ENCODE assay signal across 12 cellular contexts in genomic region chr3:177824190-177824786, GRCh38.
DNase-seq lines count a peak whose midpoint lies in the region; ATAC-seq lines count a peak whose summit lies in the region.
"Had no signal": no experiment of that assay in that cellular context is flagged by ENCODE, and none has a peak within 500 bp of the region (broad histone marks: within the 10 kb centered on the region; RNA-seq: fewer than 3 reads in every experiment).

No MANE protein-coding gene starts in this region.

- no peak overlapping the region for H3K4ac ChIP-seq in mesendoderm (ENCODE audit: low read depth, low read length)

- H3K56ac ChIP-seq in mesendoderm (ENCODE audit: low read length) = no peak overlapping the region

- no peak overlapping the region for H2BK5ac ChIP-seq in mesendoderm (ENCODE audit: low read length)

- H3K9ac ChIP-seq in adipocyte (ENCODE audit: low read length) (peak overlapping the region; percentile 69), mesendoderm (ENCODE audit: low read length) (no peak overlapping the region)

- no peak overlapping the region for H4K8ac ChIP-seq in mesendoderm (ENCODE audit: low read depth, low read length)

- DNase-seq in GM03348 (ENCODE audit: low spot score) = peak; percentile 55
- peak; percentile 75 for DNase-seq in adipocyte (ENCODE audit: low read depth)
- peak; percentile 70 for DNase-seq in left ventricle myocardium superior
- DNase-seq in retina = peak; percentile 69
- DNase-seq in mesendoderm = no peak
- no peak for DNase-seq in central memory CD4-positive, alpha-beta T cell
- DNase-seq in activated CD4-positive, CD25-positive, alpha-beta regulatory T cell (lab: John Stamatoyannopoulos, UW) = no peak
- no peak for DNase-seq in NCI-H446 treated with DMSO at 0.1 percent for 48 hours (lab: John Stamatoyannopoulos, UW)
- DNase-seq: GDM1, NCI-H526 treated with DMSO at 0.1 percent for 48 hours had no signal

- H3K23ac ChIP-seq in mesendoderm (ENCODE audit: low read length) = no peak overlapping the region

- WGBS in mesendoderm (ENCODE audit: extremely low coverage, insufficient coverage, low lambda C conversion rate) = no CpG with 5 or more reads among the region's 4 CpGs

- no peak overlapping the region for H3K27ac ChIP-seq in mesendoderm (ENCODE audit: low read depth, low read length)

- intact Hi-C loops in left ventricle myocardium superior (cut with micrococcal nuclease) = no loop called here

- H3K4me1 ChIP-seq in adipocyte (ENCODE audit: control insufficient read depth, insufficient read depth, low read length) (peaks cover 73% of the 10 kb centered on the region), mesendoderm (ENCODE audit: control insufficient read depth, low read depth, low read length) (no peaks in the 10 kb centered on the region)

- no peak overlapping the region for H3K4me2 ChIP-seq in mesendoderm (ENCODE audit: low read length)

- no peak overlapping the region for H2BK120ac ChIP-seq in mesendoderm (ENCODE audit: low read depth, low read length)

- no peaks in the 10 kb centered on the region for H3K79me1 ChIP-seq in mesendoderm (ENCODE audit: low read length)

- no peak overlapping the region for H2AK5ac ChIP-seq in mesendoderm (ENCODE audit: low read length)

- peak; percentile 93 for ATAC-seq in left ventricle myocardium superior
- ATAC-seq: HCT116; stimulated activated effector memory CD8-positive, alpha-beta T cell treated with anti-CD3 and anti-CD28 coated beads, Interleukin-12 subunit alpha, Interleukin-12 subunit beta, amount 100 ng/mL, for 72 hours had no signal

- H3K27me3 ChIP-seq in adipocyte (replicated peaks; ENCODE audit: control insufficient read depth, insufficient read depth, low read length) = no peaks in the 10 kb centered on the region
- H3K27me3 ChIP-seq in mesendoderm (ENCODE audit: insufficient read depth, low read length, poor library complexity) = no peaks in the 10 kb centered on the region

- H3K4me3 ChIP-seq in adipocyte (ENCODE audit: low read length) (peak overlapping the region; percentile 21), mesendoderm (ENCODE audit: low read length) (no peak overlapping the region)

- no peaks in the 10 kb centered on the region for H3K36me3 ChIP-seq in adipocyte (ENCODE audit: control insufficient read depth, insufficient read depth, low read length, severe bottlenecking)
- no peaks in the 10 kb centered on the region for H3K36me3 ChIP-seq in mesendoderm (ENCODE audit: control insufficient read depth, insufficient read depth, low read length)

- H3K18ac ChIP-seq in mesendoderm (ENCODE audit: low read length) = no peak overlapping the region

- no peaks in the 10 kb centered on the region for H3K9me3 ChIP-seq in adipocyte (ENCODE audit: control insufficient read depth, low read length)

- H2BK15ac ChIP-seq in mesendoderm (replicated peaks; ENCODE audit: low read depth) = no peak overlapping the region

- H3K79me2 ChIP-seq in mesendoderm (ENCODE audit: control insufficient read depth, insufficient read depth, low read length) = no peaks in the 10 kb centered on the region

- no peak overlapping the region for H4K5ac ChIP-seq in mesendoderm (ENCODE audit: low read length)

Comparison
In these comparisons a context has a peak if more than half of its experiments do, and no peak if none do; other contexts are left out.
1. DNase-seq: peak in GM03348 (single experiment), adipocyte (single experiment), left ventricle myocardium superior (single experiment) and retina (single experiment); none in mesendoderm (single experiment), central memory CD4-positive, alpha-beta T cell (single experiment), activated CD4-positive, CD25-positive, alpha-beta regulatory T cell (0 of 4) and NCI-H446 treated with DMSO at 0.1 percent for 48 hours (single experiment).